ENCODE assay signal across 12 cellular contexts in genomic region chr2:169775765-169776482, GRCh38. TPM values are rescaled to one million over a fixed set of nuclear protein-coding genes. Genes with fewer than 3 reads are reported as not detected.
DNase-seq lines count a peak whose midpoint lies in the region; ATAC-seq and FAIRE-seq lines count a peak whose summit lies in the region.
"Had no signal": no experiment of that assay in that cellular context is flagged by ENCODE, and none has a peak within 500 bp of the region (broad histone marks: within the 10 kb centered on the region; RNA-seq: fewer than 3 reads in every experiment).

No MANE protein-coding gene starts in this region.

- peaks cover 7% of the 10 kb centered on the region for H3K4me1 Mint-ChIP-seq in activated T-helper 2 cell treated with anti-CD3 and anti-CD28 coated beads, Interferon-gamma antibody, Interleukin-2, Interleukin-4, amounts not matched to agents 10 μg/mL and 5 μg/mL and 100 μg/mL, durations not matched to agents 14 hours and 24 hours and 36 hours (ENCODE audit: low read depth)
- H3K4me1 Mint-ChIP-seq: CD4-positive, alpha-beta memory T cell; naive B cell had no signal

- no peak overlapping the region for H3K4me3 Mint-ChIP-seq in activated T-helper 2 cell treated with anti-CD3 and anti-CD28 coated beads, Interferon-gamma antibody, Interleukin-2, Interleukin-4, amounts not matched to agents 10 μg/mL and 5 μg/mL and 100 μg/mL, durations not matched to agents 14 hours and 24 hours and 36 hours (ENCODE audit: low read depth)
- H3K4me3 Mint-ChIP-seq: activated CD4-positive, alpha-beta memory T cell treated with anti-CD3 and anti-CD28 coated beads, Interleukin-2, amount 10 ng/mL, durations not matched to agents 7 days and 5 days; CD4-positive, alpha-beta memory T cell; IgD-negative memory B cell; naive B cell had no signal

- intact Hi-C loops in activated T-helper 2 cell treated with anti-CD3 and anti-CD28 coated beads, Interferon-gamma antibody, Interleukin-2, Interleukin-4, amounts not matched to agents 10 μg/mL and 5 μg/mL and 100 μg/mL, durations not matched to agents 14 hours and 24 hours and 36 hours (cut with micrococcal nuclease): no loop called here

- no peaks in the 10 kb centered on the region for H3K36me3 Mint-ChIP-seq in activated T-helper 2 cell treated with anti-CD3 and anti-CD28 coated beads, Interferon-gamma antibody, Interleukin-2, Interleukin-4, amounts not matched to agents 10 μg/mL and 5 μg/mL and 100 μg/mL, durations not matched to agents 14 hours and 24 hours and 36 hours (ENCODE audit: low read depth)
- H3K36me3 Mint-ChIP-seq: CD4-positive, alpha-beta memory T cell; IgD-negative memory B cell; naive B cell had no signal

- peak overlapping the region; percentile 53 for H3K27ac Mint-ChIP-seq in activated T-helper 2 cell treated with anti-CD3 and anti-CD28 coated beads, Interferon-gamma antibody, Interleukin-2, Interleukin-4, amounts not matched to agents 10 μg/mL and 5 μg/mL and 100 μg/mL, durations not matched to agents 14 hours and 24 hours and 36 hours
- H3K27ac Mint-ChIP-seq: activated CD4-positive, alpha-beta memory T cell treated with anti-CD3 and anti-CD28 coated beads, Interleukin-2, amount 10 ng/mL, durations not matched to agents 7 days and 5 days; CD4-positive, alpha-beta memory T cell; IgD-negative memory B cell; naive B cell had no signal

- ATAC-seq in GM21619 (IDR thresholded peaks at IDR 0.05; ENCODE audit: unreplicated experiment): no peak

- H3K9me3 Mint-ChIP-seq in activated T-helper 2 cell treated with anti-CD3 and anti-CD28 coated beads, Interferon-gamma antibody, Interleukin-2, Interleukin-4, amounts not matched to agents 10 μg/mL and 5 μg/mL and 100 μg/mL, durations not matched to agents 14 hours and 24 hours and 36 hours: no peaks in the 10 kb centered on the region
- H3K9me3 Mint-ChIP-seq: activated CD4-positive, alpha-beta memory T cell treated with anti-CD3 and anti-CD28 coated beads, Interleukin-2, amount 10 ng/mL, durations not matched to agents 7 days and 5 days; CD4-positive, alpha-beta memory T cell; IgD-negative memory B cell had no signal

- FAIRE-seq in HTR-8/SVneo (lab: Jason Lieb, UNC): no peak

- DNase-seq in EL: peak; percentile 13
- DNase-seq in activated T-helper 2 cell treated with anti-CD3 and anti-CD28 coated beads, Interferon-gamma antibody, Interleukin-2, Interleukin-4, amounts not matched to agents 10 μg/mL and 5 μg/mL and 100 μg/mL, durations not matched to agents 14 hours and 24 hours and 36 hours (ENCODE audit: low spot score): no peak
- DNase-seq in left kidney (ENCODE audit: low read depth, low spot score): peak; percentile 55
- DNase-seq in HTR-8/SVneo (ENCODE audit: insufficient read length, low spot score): no peak
- no peak for DNase-seq in NCI-H1092 (lab: John Stamatoyannopoulos, UW)
- DNase-seq: activated CD4-positive, alpha-beta memory T cell treated with anti-CD3 and anti-CD28 coated beads, Interleukin-2, amount 10 ng/mL, durations not matched to agents 7 days and 5 days; anterior cingulate cortex; CD4-positive, alpha-beta memory T cell; naive B cell; SIG-M5 had no signal

- H3K27me3 Mint-ChIP-seq in activated T-helper 2 cell treated with anti-CD3 and anti-CD28 coated beads, Interferon-gamma antibody, Interleukin-2, Interleukin-4, amounts not matched to agents 10 μg/mL and 5 μg/mL and 100 μg/mL, durations not matched to agents 14 hours and 24 hours and 36 hours (ENCODE audit: low read depth): peaks cover 7% of the 10 kb centered on the region
- H3K27me3 Mint-ChIP-seq: IgD-negative memory B cell had no signal

RNA-seq across cellular contexts. Expression of gene SSB, which starts 22.7 kb away (rescaled TPM):
- 99.7 and 111 TPM in 2 replicates for total RNA-seq in activated T-helper 2 cell treated with anti-CD3 and anti-CD28 coated beads, Interferon-gamma antibody, Interleukin-2, Interleukin-4, amounts not matched to agents 10 μg/mL and 5 μg/mL and 100 μg/mL, durations not matched to agents 14 hours and 24 hours and 36 hours

RNA-seq across cellular contexts. Expression of gene KLHL23, which starts 42.3 kb away (rescaled TPM):
- 7.6 and 8.3 TPM in 2 replicates for total RNA-seq in activated T-helper 2 cell treated with anti-CD3 and anti-CD28 coated beads, Interferon-gamma antibody, Interleukin-2, Interleukin-4, amounts not matched to agents 10 μg/mL and 5 μg/mL and 100 μg/mL, durations not matched to agents 14 hours and 24 hours and 36 hours

RNA-seq across cellular contexts. Expression of gene METTL5, which starts 48.8 kb away (rescaled TPM):
- 88.2 and 95.2 TPM in 2 replicates for total RNA-seq in activated T-helper 2 cell treated with anti-CD3 and anti-CD28 coated beads, Interferon-gamma antibody, Interleukin-2, Interleukin-4, amounts not matched to agents 10 μg/mL and 5 μg/mL and 100 μg/mL, durations not matched to agents 14 hours and 24 hours and 36 hours

RNA-seq across cellular contexts. Expression of gene UBR3, which starts 51.3 kb away (rescaled TPM):
- 29.3 and 30.7 TPM in 2 replicates for total RNA-seq in activated T-helper 2 cell treated with anti-CD3 and anti-CD28 coated beads, Interferon-gamma antibody, Interleukin-2, Interleukin-4, amounts not matched to agents 10 μg/mL and 5 μg/mL and 100 μg/mL, durations not matched to agents 14 hours and 24 hours and 36 hours

Comparison
In these comparisons a context has a peak if more than half of its experiments do, and no peak if none do; other contexts are left out.
1. DNase-seq: peak in EL (single experiment) and left kidney (single experiment); none in activated T-helper 2 cell treated with anti-CD3 and anti-CD28 coated beads, Interferon-gamma antibody, Interleukin-2, Interleukin-4, amounts not matched to agents 10 μg/mL and 5 μg/mL and 100 μg/mL, durations not matched to agents 14 hours and 24 hours and 36 hours (single experiment), HTR-8/SVneo (single experiment) and NCI-H1092 (single experiment).